ENCODE assay signal across 23 cellular contexts in the genomic region with DNA sequence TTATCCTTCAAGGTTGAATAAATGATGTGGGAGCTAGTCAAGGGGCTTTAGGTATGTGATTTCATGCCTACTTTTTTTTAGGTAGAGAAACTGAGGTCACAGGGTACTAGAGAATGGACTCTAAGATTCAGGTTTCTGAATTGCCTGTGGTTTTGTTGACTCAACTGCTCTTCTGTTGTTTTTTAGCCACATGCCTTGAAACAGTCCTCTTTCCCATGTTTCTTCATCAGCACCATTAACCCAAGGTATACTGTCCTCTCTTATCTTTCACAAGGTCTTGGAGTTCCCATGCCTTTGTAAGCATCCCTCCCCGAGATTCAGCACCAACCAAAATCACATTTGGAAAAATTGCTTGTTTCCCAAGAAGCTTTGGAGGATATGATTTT.
DNase-seq lines count a peak whose midpoint lies in the region; ATAC-seq and TF ChIP-seq lines count a peak whose summit lies in the region.
"Had no signal": no experiment of that assay in that cellular context is flagged by ENCODE, and none has a peak within 500 bp of the region (broad histone marks: within the 10 kb centered on the region; RNA-seq: fewer than 3 reads in every experiment).

No MANE protein-coding gene starts in this region.

- peaks cover 26% of the 10 kb centered on the region for H3K79me1 ChIP-seq in trophoblast cell (ENCODE audit: low read length)

- no peak overlapping the region for H3K23ac ChIP-seq in trophoblast cell (ENCODE audit: low read length)

- TF ChIP-seq CTCF in Panc1 (IDR thresholded peaks at IDR 0.05) (no peak), choroid plexus epithelial cell (conservative IDR thresholded peaks at IDR 0.05; ENCODE audit: low read depth, low read length) (no peak)

- no peak overlapping the region for H4K8ac ChIP-seq in trophoblast cell (ENCODE audit: low read depth, low read length)

- H3K27ac ChIP-seq in BLaER1: peak overlapping the region; percentile 86
- peak overlapping the region; percentile 71 for H3K27ac ChIP-seq in Panc1 (ENCODE audit: low read length)
- peak overlapping the region; percentile 88 for H3K27ac ChIP-seq in trophoblast cell (ENCODE audit: low read depth, low read length)

- POLR2A ChIA-PET in Panc1 (lab: Charles Lee): interaction anchor here (0.5 kb wide), 1 partner anchor 1857 kb away, joined by 5 read pairs; no protein-coding TSS in a partner anchor

- H4K20me1 ChIP-seq in BLaER1: peaks cover 5% of the 10 kb centered on the region; the same call in 1 of the 2 replicates

- no peak overlapping the region for H3K14ac ChIP-seq in trophoblast cell (ENCODE audit: low read length)

- H2BK5ac ChIP-seq in trophoblast cell (ENCODE audit: low read depth, low read length, poor library complexity): no peak overlapping the region

- H3K36me3 ChIP-seq in BLaER1 (0 out of 2 replicates have a peak, but pooled peaks cover 27% of the 10 kb centered on the region), Panc1 (ENCODE audit: control insufficient read depth, insufficient read depth, low read length) (no peaks in the 10 kb centered on the region), trophoblast cell (ENCODE audit: control insufficient read depth in 1 of 2, insufficient read depth in 2 of 2, low read length in 2 of 2) (peaks cover 0 to 1% of the 10 kb centered on the region in 2 experiments)
- H3K36me3 ChIP-seq: gastroesophageal sphincter, sigmoid colon had no signal

- no peak overlapping the region for H3K18ac ChIP-seq in trophoblast cell (ENCODE audit: low read length)

- no peak overlapping the region for H2AFZ ChIP-seq in trophoblast cell (ENCODE audit: insufficient read depth, low read length, poor library complexity)

- in situ Hi-C loops in Panc1 (cut with HindIII; ENCODE audit: low pct_unique_long_range_greater_than_20kb, low sequenced_read_pairs): no loop called here

- H3K79me2 ChIP-seq in trophoblast cell (ENCODE audit: control insufficient read depth, insufficient read depth, low read length, poor library complexity): peaks cover 4% of the 10 kb centered on the region

- H3K4me2 ChIP-seq in BLaER1 (peak overlapping the region; percentile 90), trophoblast cell (ENCODE audit: low read length) (no peak overlapping the region)

- H3K9ac ChIP-seq in BLaER1 (no peak overlapping the region), trophoblast cell (ENCODE audit: low read length) (no peak overlapping the region)

- H3K4ac ChIP-seq in trophoblast cell (ENCODE audit: low read depth, low read length): peak overlapping the region; percentile 21

- H2AK5ac ChIP-seq in trophoblast cell (ENCODE audit: low read length): no peak overlapping the region

- no peak overlapping the region for H4K12ac ChIP-seq in trophoblast cell (ENCODE audit: low read depth, low read length)

- no CpG with 5 or more reads among the region's 1 CpG for WGBS in trophoblast cell (ENCODE audit: extremely low coverage, insufficient coverage, insufficient read length)

- no peak overlapping the region for H2BK120ac ChIP-seq in trophoblast cell (ENCODE audit: insufficient read depth, low read length, poor library complexity)

- H3K9me3 ChIP-seq in BLaER1 (0 out of 2 replicates have a peak, but pooled peaks cover 7% of the 10 kb centered on the region), Panc1 (ENCODE audit: control insufficient read depth, insufficient read depth, low read depth, low read length) (no peaks in the 10 kb centered on the region), trophoblast cell (ENCODE audit: insufficient read depth, low read depth, low read length) (no peaks in the 10 kb centered on the region)
- H3K9me3 ChIP-seq: gastroesophageal sphincter, sigmoid colon had no signal

- DNase-seq in Panc1 (ENCODE audit: low read depth, low spot score) (no peak), choroid plexus epithelial cell (ENCODE audit: low read depth) (peak; percentile 57), trophoblast cell (no peak), NCI-H2107 treated with DMSO at 0.1 percent for 48 hours (lab: John Stamatoyannopoulos, UW; ENCODE audit: unreplicated experiment) (no peak), left colon (no peak), NOMO-1 treated with dmso at 0.1 percent for 144 hours (lab: John Stamatoyannopoulos, UW; ENCODE audit: unreplicated experiment) (no peak)
- DNase-seq: activated CD4-positive, alpha-beta T cell treated with anti-CD3 and anti-CD28 coated beads for 36 hours; activated naive CD4-positive, alpha-beta T cell treated with anti-CD3 and anti-CD28 coated beads, Interleukin-2, amount 10 ng/mL, durations not matched to agents 7 days and 5 days; activated T-cell treated with anti-CD3 and anti-CD28 coated beads, Interleukin-2, amount 50 U/mL, for 48 hours; DMS79 treated with DMSO at 0.1 percent for 48 hours; effector memory CD8-positive, alpha-beta T cell; NCI-H1417; NCI-H510A; NK-92 treated with Interleukin-12 subunit alpha and Interleukin-12 subunit beta, amount 100 ng/mL, for 24 hours; sigmoid colon; T-helper 17 cell had no signal

- H4K91ac ChIP-seq in trophoblast cell (ENCODE audit: low read depth, low read length): no peak overlapping the region

- no peak overlapping the region for H3K4me3 ChIP-seq in BLaER1
- no peak overlapping the region for H3K4me3 ChIP-seq in Panc1 (ENCODE audit: low read depth in 2 of 2, low read length in 2 of 2)
- H3K4me3 ChIP-seq in choroid plexus epithelial cell (ENCODE audit: low read depth, low read length): no peak overlapping the region
- no peak overlapping the region for H3K4me3 ChIP-seq in trophoblast cell (ENCODE audit: low read depth, low read length)
- H3K4me3 ChIP-seq: gastroesophageal sphincter, GM12878, lung, sigmoid colon had no signal

- ATAC-seq in Panc1 (no peak), left colon (no peak), HG02678 (IDR thresholded peaks at IDR 0.05; ENCODE audit: unreplicated experiment) (no peak)
- ATAC-seq: activated CD4-positive, alpha-beta T cell treated with anti-CD3 and anti-CD28 coated beads for 36 hours; effector memory CD8-positive, alpha-beta T cell; esophagus mucosa; gastroesophageal sphincter; GM12878; stimulated activated effector memory CD8-positive, alpha-beta T cell treated with anti-CD3 and anti-CD28 coated beads, Interleukin-12 subunit alpha, Interleukin-12 subunit beta, amount 100 ng/mL, for 72 hours; T-helper 17 cell had no signal

- BruUV-seq in Panc1 (replicated peaks; lab: Mats Ljungman, UMichigan): no TSS peak

- H3K27me3 ChIP-seq in BLaER1 (no peaks in the 10 kb centered on the region), Panc1 (ENCODE audit: control insufficient read depth, insufficient read depth, low read length) (no peaks in the 10 kb centered on the region), trophoblast cell (ENCODE audit: insufficient read depth, low read length) (no peaks in the 10 kb centered on the region)
- H3K27me3 ChIP-seq: gastroesophageal sphincter, sigmoid colon had no signal

- no peak overlapping the region for H2BK12ac ChIP-seq in trophoblast cell (ENCODE audit: low read length)

- CTCF ChIA-PET in Panc1 (lab: Charles Lee): interaction anchor here (0.6 kb wide), 1 partner anchor 41 kb away, joined by 8 read pairs; no protein-coding TSS in a partner anchor

- intact Hi-C loops in Panc1 (cut with micrococcal nuclease; ENCODE audit: unreplicated experiment) (no loop called here), left colon (cut with DNase I, micrococcal nuclease) (no loop called here)

- H3K4me1 ChIP-seq in BLaER1: peaks cover 51% of the 10 kb centered on the region
- H3K4me1 ChIP-seq in Panc1 (ENCODE audit: control insufficient read depth, insufficient read depth, low read length): peaks cover 51% of the 10 kb centered on the region
- peaks cover 35 to 41% of the 10 kb centered on the region in 2 experiments for H3K4me1 ChIP-seq in trophoblast cell (ENCODE audit: control insufficient read depth in 1 of 2, insufficient read depth in 2 of 2, low read length in 2 of 2)
